In the genomic region with DNA sequence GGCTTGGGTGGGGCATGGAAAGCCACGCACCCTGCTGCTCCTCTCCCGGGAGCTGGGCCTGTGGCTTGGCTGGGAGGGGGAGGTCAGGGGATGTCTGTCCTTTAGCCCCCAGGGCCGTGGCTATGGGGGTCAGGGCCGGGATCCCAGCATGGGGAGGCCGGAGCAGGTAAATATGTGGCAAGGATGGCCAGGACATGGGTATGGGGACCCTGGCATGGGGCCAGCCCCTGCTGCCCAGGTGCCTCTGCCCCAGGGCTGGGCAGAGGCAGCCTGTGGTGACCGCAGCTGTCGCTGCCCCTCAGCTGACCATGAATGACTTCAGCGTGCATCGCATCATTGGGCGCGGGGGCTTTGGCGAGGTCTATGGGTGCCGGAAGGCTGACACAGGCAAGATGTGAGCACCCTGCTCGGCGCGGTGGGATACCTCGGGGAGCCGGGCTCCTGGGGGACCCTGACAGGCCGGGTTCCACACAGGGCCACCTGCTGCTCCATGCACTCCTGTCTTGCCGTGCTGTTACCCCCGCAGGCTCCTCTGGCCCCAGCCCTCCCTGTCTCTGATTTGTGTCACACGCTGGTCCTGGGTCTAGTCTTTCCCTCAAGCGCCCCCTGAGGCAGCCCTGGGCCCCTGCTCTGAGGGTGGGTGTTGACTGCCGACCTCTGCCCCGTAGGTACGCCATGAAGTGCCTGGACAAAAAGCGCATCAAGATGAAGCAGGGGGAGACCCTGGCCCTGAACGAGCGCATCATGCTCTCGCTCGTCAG, we compare ENCODE assay signal across 15 cellular contexts. TPM values are rescaled to one million over a fixed set of nuclear protein-coding genes. Genes with fewer than 3 reads are reported as not detected.
A peak's percentile ranks its signal among the peaks of the same experiment; 100 is the strongest.
DNase-seq lines count a peak whose midpoint lies in the region; ATAC-seq and TF ChIP-seq lines count a peak whose summit lies in the region.
"Had no signal": no experiment of that assay in that cellular context is flagged by ENCODE, and none has a peak within 500 bp of the region (broad histone marks: within the 10 kb centered on the region; RNA-seq: fewer than 3 reads in every experiment).

No MANE protein-coding gene starts in this region.

- CTCF ChIA-PET in AG04450 (lab: Charles Lee) = interaction anchor here (1.4 kb wide), 1 partner anchor 14 kb away, joined by 6 read pairs; no protein-coding TSS in a partner anchor

- H3K9me3 Mint-ChIP-seq in glutamatergic neuron (ENCODE audit: unreplicated experiment) = peaks cover 3% of the 10 kb centered on the region
- H3K9me3 Mint-ChIP-seq: activated T-helper 17 cell treated with anti-CD3 and anti-CD28 coated beads, Interleukin-2, amount 50 U/mL, for 72 hours; neural progenitor cell; T-helper 1 cell treated with Interleukin-12 subunit alpha and Interleukin-12 subunit beta and Interleukin-4 antibody, amounts not matched to agents 30 μg/mL and 1 μg/mL, for 36 hours had no signal

- H3K36me3 Mint-ChIP-seq in glutamatergic neuron (ENCODE audit: unreplicated experiment) = no peaks in the 10 kb centered on the region

- ATAC-seq in HG03378 (IDR thresholded peaks at IDR 0.05; ENCODE audit: unreplicated experiment) = no peak
- ATAC-seq: activated T-helper 17 cell treated with anti-CD3 and anti-CD28 coated beads, Interleukin-2, amount 50 U/mL, for 72 hours had no signal

- H3K27ac Mint-ChIP-seq in glutamatergic neuron (ENCODE audit: unreplicated experiment) = no peak overlapping the region
- H3K27ac Mint-ChIP-seq: neural progenitor cell had no signal

- POLR2A ChIA-PET in AG04450 (lab: Yijun Ruan, JAX) = no interaction called here

- no peak overlapping the region for H3K4me3 Mint-ChIP-seq in glutamatergic neuron (ENCODE audit: unreplicated experiment)
- H3K4me3 Mint-ChIP-seq: activated T-helper 17 cell treated with anti-CD3 and anti-CD28 coated beads, Interleukin-2, amount 50 U/mL, for 72 hours; neural progenitor cell; T-helper 1 cell treated with Interleukin-12 subunit alpha and Interleukin-12 subunit beta and Interleukin-4 antibody, amounts not matched to agents 30 μg/mL and 1 μg/mL, for 36 hours had no signal

- H3K9me3 ChIP-seq in AG04450 (ENCODE audit: control insufficient read depth, insufficient read depth, low read length) = no peaks in the 10 kb centered on the region; the same call in 1 of the 2 replicates

- DNase-seq in AG04450 (ENCODE audit: low read depth, low spot score) (no peak), GM06990 (ENCODE audit: extremely low read depth, insufficient read length) (peak; percentile 8), glutamatergic neuron (peak; percentile 10), posterior vena cava (ENCODE audit: low spot score) (peak; percentile 81), C1 segment of cervical spinal cord (lab: John Stamatoyannopoulos, UW) (no peak), iPS-NIHi11 (ENCODE audit: low spot score) (no peak), H7 (no peak)
- DNase-seq: activated CD4-positive, alpha-beta T cell treated with anti-CD3 and anti-CD28 coated beads for 4 hours; kidney glomerular epithelial cell; NCI-H1694; NCI-H510A treated with DMSO at 0.1 percent for 48 hours had no signal

- H3K27me3 Mint-ChIP-seq in glutamatergic neuron (ENCODE audit: unreplicated experiment) = peaks cover 5% of the 10 kb centered on the region
- H3K27me3 Mint-ChIP-seq: activated T-helper 17 cell treated with anti-CD3 and anti-CD28 coated beads, Interleukin-2, amount 50 U/mL, for 72 hours had no signal

- peaks cover 3% of the 10 kb centered on the region for H3K4me1 Mint-ChIP-seq in glutamatergic neuron (ENCODE audit: low read depth, unreplicated experiment)

- H3K27me3 ChIP-seq in AG04450 (ENCODE audit: control insufficient read depth, insufficient read depth, low read length) (no peaks in the 10 kb centered on the region), GM06990 (replicated peaks; ENCODE audit: control insufficient read depth, insufficient read depth, low read length) (no peaks in the 10 kb centered on the region), H7 (ENCODE audit: control insufficient read depth, insufficient read depth, low read length) (no peaks in the 10 kb centered on the region)
- H3K27me3 ChIP-seq: neural progenitor cell had no signal

- H3K36me3 ChIP-seq in GM06990 (ENCODE audit: control insufficient read depth, insufficient read depth, low read length) (peaks cover 62% of the 10 kb centered on the region), H7 (replicated peaks; ENCODE audit: control insufficient read depth, insufficient read depth, low read length) (peaks cover 22% of the 10 kb centered on the region)
- H3K36me3 ChIP-seq: neural progenitor cell had no signal

- H3K4me3 ChIP-seq in AG04450 (ENCODE audit: low read depth, low read length) (no peak overlapping the region), GM06990 (replicated peaks; ENCODE audit: low read depth, low read length) (no peak overlapping the region), H7 (ENCODE audit: insufficient read depth, low read depth, low read length) (no peak overlapping the region)
- H3K4me3 ChIP-seq: neural progenitor cell had no signal

- no peak for TF ChIP-seq CTCF in AG04450 (IDR thresholded peaks at IDR 0.05; ENCODE audit: low read depth, low read length)
- TF ChIP-seq CTCF in GM06990 (IDR thresholded peaks at IDR 0.05; ENCODE audit: insufficient read depth, low read length, poor library complexity, severe bottlenecking) = no peak
- no peak for TF ChIP-seq CTCF in glutamatergic neuron (IDR thresholded peaks at IDR 0.05; ENCODE audit: partially characterized antibody, unreplicated experiment)

- intact Hi-C loops in posterior vena cava (cut with DNase I) = no loop called here

- peak overlapping the region; percentile 21 for H3K27ac ChIP-seq in AG04450 (ENCODE audit: low read depth, low read length)
- H3K27ac ChIP-seq: neural progenitor cell had no signal

RNA-seq across cellular contexts. Expression of a gene that starts 8.1 kb away (rescaled TPM):
- 14.4 and 18.4 TPM in 2 replicates for polyA plus RNA-seq in AG04450 (2011; rRNA removed)
- 25.6 and 33.8 TPM in 2 replicates for polyA minus RNA-seq in AG04450 (2011; rRNA and poly(A)+ RNA removed)
- total RNA-seq in glutamatergic neuron (ENCODE audit: unreplicated experiment) (109 TPM), posterior vena cava (10 to 100 TPM; 40.7 to 42.8 TPM)
- 29.1 and 32.2 TPM in 2 replicates for total RNA-seq in H7 (2014; rRNA removed; shearing (Covaris generic))

RNA-seq across cellular contexts. Expression of a gene that starts 14.7 kb away (rescaled TPM):
- polyA plus RNA-seq in AG04450 (2011; rRNA removed) = 17.3 and 20.2 TPM in 2 replicates
- 61.0 and 67.4 TPM in 2 replicates for polyA minus RNA-seq in AG04450 (2011; rRNA and poly(A)+ RNA removed)
- 52.2 TPM for total RNA-seq in glutamatergic neuron (ENCODE audit: unreplicated experiment)
- total RNA-seq in posterior vena cava = 10 to 100 TPM; 50.4 to 58.2 TPM
- total RNA-seq in H7 (2014; rRNA removed; shearing (Covaris generic)) = 73.8 and 82.1 TPM in 2 replicates

RNA-seq across cellular contexts. Expression of a gene that starts 22.4 kb away (rescaled TPM):
- polyA plus RNA-seq in AG04450 (2011; rRNA removed) = 16.5 and 20.0 TPM in 2 replicates
- 12.1 and 14.3 TPM in 2 replicates for polyA minus RNA-seq in AG04450 (2011; rRNA and poly(A)+ RNA removed)
- total RNA-seq in glutamatergic neuron (ENCODE audit: unreplicated experiment) = 8.3 TPM
- 10 to 100 TPM; 23.5 to 26.2 TPM for total RNA-seq in posterior vena cava
- 23.6 and 30.2 TPM in 2 replicates for total RNA-seq in H7 (2014; rRNA removed; shearing (Covaris generic))

Comparison
In these comparisons a context has a peak if more than half of its experiments do, and no peak if none do; other contexts are left out.
1. DNase-seq: peak in GM06990 (single experiment), glutamatergic neuron (single experiment) and posterior vena cava (single experiment); none in AG04450 (single experiment), C1 segment of cervical spinal cord (0 of 14), iPS-NIHi11 (single experiment) and H7 (single experiment).